In the genomic region with DNA sequence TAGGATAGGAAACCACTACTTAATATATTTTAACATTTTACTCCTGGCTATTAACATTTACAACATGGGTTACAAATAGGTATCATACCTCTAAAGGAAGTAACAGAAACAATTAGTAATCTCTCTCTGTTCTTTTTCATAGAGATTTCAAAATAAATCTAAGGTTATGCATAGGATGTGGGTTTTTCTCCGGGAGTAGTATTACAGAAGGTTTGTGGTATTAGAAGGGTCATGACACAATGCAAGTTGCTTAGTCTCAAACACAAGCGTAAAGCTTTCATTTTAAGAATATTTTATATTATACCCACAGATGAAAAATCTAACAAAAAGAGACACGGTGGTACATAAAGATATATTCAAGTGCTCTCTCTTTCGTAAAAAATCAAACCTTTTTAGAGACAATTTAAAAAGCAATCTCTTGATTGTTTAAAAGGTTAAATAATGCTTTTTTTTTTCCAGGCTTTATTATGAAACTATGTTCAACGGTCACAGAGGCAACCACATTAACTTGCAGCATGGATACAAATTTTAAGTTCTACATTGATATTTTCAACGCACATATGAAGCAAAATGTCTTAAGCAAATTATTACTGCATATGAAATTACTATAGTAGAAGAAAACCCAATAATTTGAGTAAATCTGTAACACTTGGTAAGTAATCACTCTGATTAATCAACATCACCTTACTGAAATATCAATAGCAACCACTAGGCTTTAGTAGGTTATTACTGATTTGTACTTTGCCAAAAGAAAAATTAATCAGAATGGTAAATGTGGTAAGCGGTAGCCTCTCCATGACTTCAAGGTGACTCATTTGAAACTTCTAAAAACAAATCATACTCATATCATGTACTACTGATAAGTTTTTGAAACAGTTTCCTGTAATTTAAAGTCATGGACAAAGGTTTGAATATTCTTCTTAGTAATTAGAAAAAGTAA, we compare ENCODE assay signal across 9 cellular contexts.
DNase-seq lines count a peak whose midpoint lies in the region; ATAC-seq and TF ChIP-seq lines count a peak whose summit lies in the region.
"Had no signal": no experiment of that assay in that cellular context is flagged by ENCODE, and none has a peak within 500 bp of the region (broad histone marks: within the 10 kb centered on the region; RNA-seq: fewer than 3 reads in every experiment).

No MANE protein-coding gene starts in this region.

- H3K36me3 ChIP-seq in heart right ventricle, result peaks cover 0 to 37% (median 0%) of the 10 kb centered on the region in 9 donors
- H3K36me3 ChIP-seq: cardiac muscle cell had no signal

- H3K4me1 Mint-ChIP-seq in activated T-helper 1 cell treated with anti-CD3 and anti-CD28 coated beads, Interleukin-12 subunit alpha, Interleukin-12 subunit beta, Interleukin-2, Interleukin-4 antibody, amounts not matched to agents 30 ng/mL and 10 ng/mL and 1 ng/mL, durations not matched to agents 14 hours and 24 hours and 36 hours (ENCODE audit: low read depth), result peaks cover 75% of the 10 kb centered on the region
- H3K4me1 Mint-ChIP-seq in neural crest cell, result no peaks in the 10 kb centered on the region

- peaks cover 11% of the 10 kb centered on the region for H3K9me3 Mint-ChIP-seq in activated T-helper 1 cell treated with anti-CD3 and anti-CD28 coated beads, Interleukin-12 subunit alpha, Interleukin-12 subunit beta, Interleukin-2, Interleukin-4 antibody, amounts not matched to agents 30 ng/mL and 10 ng/mL and 1 ng/mL, durations not matched to agents 14 hours and 24 hours and 36 hours
- peaks cover 4% of the 10 kb centered on the region for H3K9me3 Mint-ChIP-seq in neural crest cell

- ATAC-seq in GM19372 (IDR thresholded peaks at IDR 0.05; ENCODE audit: low read depth, unreplicated experiment) (peak; percentile 71), HG03342 (IDR thresholded peaks at IDR 0.05; ENCODE audit: unreplicated experiment) (peak; percentile 88), heart right ventricle (no peak)

- no peak overlapping the region for H3K4me3 ChIP-seq in heart right ventricle
- H3K4me3 ChIP-seq: cardiac muscle cell had no signal

- peak overlapping the region; percentile 91 for H3K27ac Mint-ChIP-seq in activated T-helper 1 cell treated with anti-CD3 and anti-CD28 coated beads, Interleukin-12 subunit alpha, Interleukin-12 subunit beta, Interleukin-2, Interleukin-4 antibody, amounts not matched to agents 30 ng/mL and 10 ng/mL and 1 ng/mL, durations not matched to agents 14 hours and 24 hours and 36 hours
- H3K27ac Mint-ChIP-seq in neural crest cell (ENCODE audit: unreplicated experiment), result no peak overlapping the region

- peak overlapping the region in 1 of 10 donors; percentile 67 for H3K27ac ChIP-seq in heart right ventricle
- H3K27ac ChIP-seq: cardiac muscle cell had no signal

- peak overlapping the region; percentile 62 for H3K4me3 Mint-ChIP-seq in activated T-helper 1 cell treated with anti-CD3 and anti-CD28 coated beads, Interleukin-12 subunit alpha, Interleukin-12 subunit beta, Interleukin-2, Interleukin-4 antibody, amounts not matched to agents 30 ng/mL and 10 ng/mL and 1 ng/mL, durations not matched to agents 14 hours and 24 hours and 36 hours
- no peak overlapping the region for H3K4me3 Mint-ChIP-seq in neural crest cell

- peaks cover 0 to 2% (median 0%) of the 10 kb centered on the region in 11 donors for H3K9me3 ChIP-seq in heart right ventricle

- intact Hi-C loops in activated T-helper 1 cell treated with anti-CD3 and anti-CD28 coated beads, Interleukin-12 subunit alpha, Interleukin-12 subunit beta, Interleukin-2, Interleukin-4 antibody, amounts not matched to agents 30 ng/mL and 10 ng/mL and 1 ng/mL, durations not matched to agents 14 hours and 24 hours and 36 hours (cut with micrococcal nuclease), result loop anchor here (1.0 to 10.0 kb wide), 9 partner anchors 15 to 829 kb away; a partner anchor contains a TSS
- intact Hi-C loops in heart right ventricle (cut with DNase I), result loop anchor here in 1 of 10 donors (10.0 kb wide), 1 partner anchor 99 kb away; a partner anchor contains a TSS

- peak; percentile 30 for TF ChIP-seq CTCF in neural crest cell (conservative IDR thresholded peaks at IDR 0.05)
- TF ChIP-seq CTCF in heart right ventricle (IDR thresholded peaks at IDR 0.05), result no peak

- H3K27me3 Mint-ChIP-seq in activated T-helper 1 cell treated with anti-CD3 and anti-CD28 coated beads, Interleukin-12 subunit alpha, Interleukin-12 subunit beta, Interleukin-2, Interleukin-4 antibody, amounts not matched to agents 30 ng/mL and 10 ng/mL and 1 ng/mL, durations not matched to agents 14 hours and 24 hours and 36 hours (ENCODE audit: insufficient read depth), result no peaks in the 10 kb centered on the region
- H3K27me3 Mint-ChIP-seq in neural crest cell (ENCODE audit: low read depth), result no peaks in the 10 kb centered on the region

- no peaks in the 10 kb centered on the region for H3K27me3 ChIP-seq in heart right ventricle
- H3K27me3 ChIP-seq: cardiac muscle cell had no signal

- peaks cover 22% of the 10 kb centered on the region for H3K36me3 Mint-ChIP-seq in activated T-helper 1 cell treated with anti-CD3 and anti-CD28 coated beads, Interleukin-12 subunit alpha, Interleukin-12 subunit beta, Interleukin-2, Interleukin-4 antibody, amounts not matched to agents 30 ng/mL and 10 ng/mL and 1 ng/mL, durations not matched to agents 14 hours and 24 hours and 36 hours (ENCODE audit: low read depth)
- H3K36me3 Mint-ChIP-seq in neural crest cell (ENCODE audit: low read depth), result peaks cover 9% of the 10 kb centered on the region

- peak; percentile 6 for DNase-seq in AG20443 (ENCODE audit: low spot score)
- DNase-seq in activated T-helper 1 cell treated with anti-CD3 and anti-CD28 coated beads, Interleukin-12 subunit alpha, Interleukin-12 subunit beta, Interleukin-2, Interleukin-4 antibody, amounts not matched to agents 30 ng/mL and 10 ng/mL and 1 ng/mL, durations not matched to agents 14 hours and 24 hours and 36 hours (ENCODE audit: low spot score), result no peak
- no peak for DNase-seq in neural crest cell (ENCODE audit: low read depth, low spot score)
- no peak for DNase-seq in NCI-H1048 (lab: John Stamatoyannopoulos, UW)
- no peak for DNase-seq in heart right ventricle
- no peak for DNase-seq in amniotic stem cell (lab: John Stamatoyannopoulos, UW)

- peaks cover 0 to 32% (median 0%) of the 10 kb centered on the region in 9 donors for H3K4me1 ChIP-seq in heart right ventricle

- WGBS in heart right ventricle, 2 donors, result 86 to 88% methylated on average over 7 of the region's 7 CpGs

Comparison
In these comparisons a context has a peak if more than half of its experiments do, and no peak if none do; other contexts are left out.
1. ATAC-seq: peak in GM19372 (single experiment) and HG03342 (single experiment); none in heart right ventricle (0 of 8).